ENCODE assay signal across 1 cellular context in the genomic region with DNA sequence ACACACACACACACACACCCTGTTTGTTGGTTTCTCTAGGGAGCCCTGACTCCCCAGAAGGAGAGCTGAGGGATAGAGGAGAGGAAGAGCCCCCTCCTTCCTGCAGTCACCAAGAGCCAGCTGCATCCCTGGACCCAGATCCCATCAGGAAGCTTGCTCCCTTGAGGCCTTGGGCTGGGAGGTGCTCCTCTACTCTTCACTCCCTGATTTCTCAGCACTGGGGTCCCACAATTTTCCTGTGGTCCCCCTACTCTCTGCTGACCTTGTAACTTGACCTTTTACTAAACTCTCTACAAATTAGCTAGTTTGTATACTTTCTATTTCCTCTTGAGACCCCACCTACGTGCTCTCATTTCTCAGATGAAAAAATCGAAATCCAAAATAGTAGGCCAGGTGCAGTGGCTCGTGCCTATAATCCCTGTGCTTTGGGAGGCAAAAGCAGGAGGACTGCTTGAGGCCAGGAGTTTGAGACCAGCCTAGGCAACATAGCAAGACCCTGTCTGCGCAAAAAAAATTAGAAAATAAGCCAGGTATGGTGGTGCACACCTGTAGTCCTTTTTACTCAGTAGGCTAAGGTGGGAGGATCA.
TF ChIP-seq lines count a peak whose summit lies in the region.

No MANE protein-coding gene starts in this region.

TF ChIP-seq in H1, 55 proteins besides CTCF, POLR2A, EP300 and RAD21:
- no peak for TF ChIP-seq SP4 (IDR thresholded peaks at IDR 0.05; ENCODE audit: low read length)
- no peak for TF ChIP-seq TEAD4 (IDR thresholded peaks at IDR 0.05; ENCODE audit: low read depth, low read length)
- TF ChIP-seq KDM4A (IDR thresholded peaks at IDR 0.05; ENCODE audit: low read depth, low read length, severe bottlenecking), result no peak
- no peak for TF ChIP-seq TAF7 (optimal IDR thresholded peaks at IDR 0.05; ENCODE audit: borderline replicate concordance, low read depth, low read length)
- TF ChIP-seq, protein P1, sequence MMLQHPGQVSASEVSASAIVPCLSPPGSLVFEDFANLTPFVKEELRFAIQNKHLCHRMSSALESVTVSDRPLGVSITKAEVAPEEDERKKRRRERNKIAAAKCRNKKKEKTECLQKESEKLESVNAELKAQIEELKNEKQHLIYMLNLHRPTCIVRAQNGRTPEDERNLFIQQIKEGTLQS (IDR thresholded peaks at IDR 0.05; ENCODE audit: insufficient read depth, low read depth, low read length), result no peak
- TF ChIP-seq CTBP2 (IDR thresholded peaks at IDR 0.05; ENCODE audit: borderline replicate concordance, insufficient read depth, insufficient read length, low read length), result no peak
- TF ChIP-seq ZNF274 (IDR thresholded peaks at IDR 0.05; ENCODE audit: borderline replicate concordance, extremely low read depth, low read length), result no peak
- TF ChIP-seq SP1 (IDR thresholded peaks at IDR 0.05; ENCODE audit: low read depth, low read length), result no peak
- TF ChIP-seq JUND (IDR thresholded peaks at IDR 0.05; ENCODE audit: low read length), result no peak
- TF ChIP-seq RBBP5 (IDR thresholded peaks at IDR 0.05; ENCODE audit: borderline replicate concordance, low read depth, low read length), result no peak
- no peak for TF ChIP-seq SIRT6 (IDR thresholded peaks at IDR 0.05; ENCODE audit: low read length)
- TF ChIP-seq TCF12 (IDR thresholded peaks at IDR 0.05; ENCODE audit: low read depth, low read length), result no peak
- no peak for TF ChIP-seq POU5F1 (IDR thresholded peaks at IDR 0.05; ENCODE audit: low read depth, low read length)
